In the genomic region with DNA sequence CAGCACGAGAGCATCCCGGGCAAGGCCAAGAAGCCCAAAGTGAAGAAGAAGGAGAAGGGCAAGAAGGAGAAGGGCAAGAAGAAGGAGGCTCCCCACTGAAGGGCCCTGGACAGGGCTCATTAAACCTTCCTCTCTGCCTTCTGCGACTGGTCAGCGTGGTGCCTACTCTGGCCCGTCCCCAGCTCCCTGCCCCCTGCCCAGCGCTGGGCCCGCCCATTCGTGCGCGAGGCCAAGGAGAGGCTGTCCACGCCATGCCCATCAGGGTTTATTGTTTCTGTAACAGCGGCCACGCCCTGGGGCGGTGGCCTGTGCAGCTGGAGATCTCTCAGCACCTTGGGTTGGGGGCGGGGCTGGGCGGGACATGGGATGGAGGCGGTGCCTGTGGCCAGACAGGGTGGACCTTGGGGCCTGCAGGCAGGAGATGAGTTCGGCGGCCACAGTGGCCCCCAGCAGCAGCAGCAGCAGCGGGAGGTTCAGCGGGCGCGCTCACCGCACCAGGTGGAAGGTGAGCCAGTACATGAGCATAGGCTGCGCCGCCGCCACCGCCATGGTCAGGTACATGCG, we compare ENCODE assay signal across 9 cellular contexts. TPM values are rescaled to one million over a fixed set of nuclear protein-coding genes. Genes with fewer than 3 reads are reported as not detected.
DNase-seq lines count a peak whose midpoint lies in the region; ATAC-seq and TF ChIP-seq lines count a peak whose summit lies in the region.
"Had no signal": no experiment of that assay in that cellular context is flagged by ENCODE, and none has a peak within 500 bp of the region (broad histone marks: within the 10 kb centered on the region; RNA-seq: fewer than 3 reads in every experiment).

No MANE protein-coding gene starts in this region.

- no peaks in the 10 kb centered on the region for H3K9me3 Mint-ChIP-seq in CD8-positive, alpha-beta T cell
- H3K9me3 Mint-ChIP-seq: central memory CD8-positive, alpha-beta T cell had no signal

- H3K4me3 Mint-ChIP-seq in CD8-positive, alpha-beta T cell, result no peak overlapping the region
- H3K4me3 Mint-ChIP-seq: central memory CD8-positive, alpha-beta T cell had no signal

- no peaks in the 10 kb centered on the region for H3K4me1 Mint-ChIP-seq in CD8-positive, alpha-beta T cell (ENCODE audit: low read depth)

- intact Hi-C loops in CD8-positive, alpha-beta T cell (cut with DNase I, micrococcal nuclease), result no loop called here

- no peak overlapping the region for H3K27ac Mint-ChIP-seq in CD8-positive, alpha-beta T cell

- H3K27me3 Mint-ChIP-seq in CD8-positive, alpha-beta T cell (ENCODE audit: low read depth), result no peaks in the 10 kb centered on the region
- H3K27me3 Mint-ChIP-seq: central memory CD8-positive, alpha-beta T cell had no signal

- H3K27me3 ChIP-seq in iPS-20b (ENCODE audit: insufficient read depth, low read length) (peaks cover 4% of the 10 kb centered on the region; the same call in 1 of the 2 replicates), tibial nerve (no peaks in the 10 kb centered on the region), GM23248 (replicated peaks; ENCODE audit: insufficient read depth) (no peaks in the 10 kb centered on the region)
- no peaks in the 10 kb centered on the region for H3K27me3 ChIP-seq in CD8-positive, alpha-beta T cell (ENCODE audit: insufficient read depth, low read length)

- 57 to 67% methylated on average over 19 to 26 of the region's 29 CpGs for WGBS in tibial nerve, 2 donors
- 87 to 90% methylated on average over 23 to 29 of the region's 29 CpGs for WGBS in GM23248 (ENCODE audit: low coverage in 1 of 2, low lambda C conversion rate in 2 of 2, missing lambda C conversion rate in 2 of 2), 2 experiments

- no peaks in the 10 kb centered on the region for H4K20me1 ChIP-seq in GM23248 (ENCODE audit: insufficient read depth)

- H3K4me2 ChIP-seq in GM23248 (ENCODE audit: unreplicated experiment), result no peak overlapping the region

- ATAC-seq in CD8-positive, alpha-beta T cell, result no peak
- no peak for ATAC-seq in GM19328 (IDR thresholded peaks at IDR 0.05; ENCODE audit: unreplicated experiment)

- in situ Hi-C loops in GM23248 (cut with MboI), result no loop called here

- H3K4me1 ChIP-seq in iPS-20b (ENCODE audit: insufficient read depth, low read length), result peaks cover 9% of the 10 kb centered on the region
- peaks cover 0 to 8% (median 0%) of the 10 kb centered on the region in 4 donors for H3K4me1 ChIP-seq in tibial nerve
- H3K4me1 ChIP-seq in CD8-positive, alpha-beta T cell (ENCODE audit: insufficient read depth, low read length), result no peaks in the 10 kb centered on the region
- H3K4me1 ChIP-seq in GM23248 (ENCODE audit: insufficient read depth), result peaks cover 11% of the 10 kb centered on the region

- POLR2A ChIA-PET in CD8-positive, alpha-beta T cell (lab: Charles Lee), result no interaction called here

- H3F3A ChIP-seq in GM23248 (ENCODE audit: insufficient read depth), result peaks cover 21% of the 10 kb centered on the region

- peak overlapping the region; percentile 67 for H3K4me3 ChIP-seq in iPS-20b (ENCODE audit: low read length)
- H3K4me3 ChIP-seq in tibial nerve, result peak overlapping the region in 2 of 4 donors; percentile 23 to 46
- no peak overlapping the region for H3K4me3 ChIP-seq in CD8-positive, alpha-beta T cell (ENCODE audit: low read depth, low read length)
- H3K4me3 ChIP-seq in GM23248, result no peak overlapping the region

- peak in 1 of 2 donors; percentile 26 for TF ChIP-seq POLR2A in tibial nerve (IDR thresholded peaks at IDR 0.05)

- peaks cover 11% of the 10 kb centered on the region; the same call in 1 of the 2 replicates for H3K36me3 ChIP-seq in iPS-20b (ENCODE audit: insufficient read depth, low read depth, low read length)
- peaks cover 0 to 68% (median 0%) of the 10 kb centered on the region in 3 donors for H3K36me3 ChIP-seq in tibial nerve
- H3K36me3 ChIP-seq in CD8-positive, alpha-beta T cell (ENCODE audit: insufficient read depth, low read length), result peaks cover 7% of the 10 kb centered on the region
- no peaks in the 10 kb centered on the region; the same call in 1 of the 2 replicates for H3K36me3 ChIP-seq in GM23248 (ENCODE audit: low read depth)

- peak; percentile 67 for DNase-seq in NCI-H1105 (lab: John Stamatoyannopoulos, UW)
- peak in 1 of 2 donors; percentile 51 for DNase-seq in tibial nerve (ENCODE audit: low spot score in 2 of 2)
- no peak for DNase-seq in CD8-positive, alpha-beta T cell
- DNase-seq in GM23248, result no peak

- H3K36me3 Mint-ChIP-seq in CD8-positive, alpha-beta T cell, result peaks cover 28% of the 10 kb centered on the region

- H3K9me3 ChIP-seq in iPS-20b (ENCODE audit: insufficient read depth, low read depth, low read length) (no peaks in the 10 kb centered on the region), tibial nerve (no peaks in the 10 kb centered on the region), GM23248 (ENCODE audit: low read depth) (no peaks in the 10 kb centered on the region)
- H3K9me3 ChIP-seq in CD8-positive, alpha-beta T cell (ENCODE audit: low read length), result no peaks in the 10 kb centered on the region

- TF ChIP-seq CTCF in VCaP (conservative IDR thresholded peaks at IDR 0.05), result no peak
- no peak for TF ChIP-seq CTCF in tibial nerve (IDR thresholded peaks at IDR 0.05)
- no peak for TF ChIP-seq CTCF in CD8-positive, alpha-beta T cell (IDR thresholded peaks at IDR 0.05)

- no peaks in the 10 kb centered on the region for H3K9me2 ChIP-seq in GM23248 (ENCODE audit: insufficient read depth)

- peak overlapping the region; percentile 61; the same call in 1 of the 2 replicates for H3K9ac ChIP-seq in iPS-20b (ENCODE audit: low read depth, low read length)
- no peak overlapping the region for H3K9ac ChIP-seq in GM23248

- CTCF ChIA-PET in CD8-positive, alpha-beta T cell (lab: Charles Lee), result no interaction called here

- no peaks in the 10 kb centered on the region for H3K79me2 ChIP-seq in GM23248 (ENCODE audit: insufficient read depth)

- no peak overlapping the region for H2AFZ ChIP-seq in GM23248

- H3K27ac ChIP-seq in VCaP (peak overlapping the region; percentile 14; the same call in 1 of the 2 replicates), iPS-20b (ENCODE audit: low read length) (no peak overlapping the region), tibial nerve (peak overlapping the region in 3 of 4 donors; percentile 63 to 85 (median 76)), GM23248 (no peak overlapping the region)
- no peak overlapping the region for H3K27ac ChIP-seq in CD8-positive, alpha-beta T cell (ENCODE audit: low read depth, low read length)

- no peak for TF ChIP-seq EP300 in tibial nerve (IDR thresholded peaks at IDR 0.05)

RNA-seq across cellular contexts. Expression of gene C19orf33, which starts 0.9 kb away (rescaled TPM):
- total RNA-seq in tibial nerve, result 100 to 1,000 TPM in 3 of 4 donors, 10 to 100 TPM in 1; 76.8 to 627 (median 335) TPM
- not detected for total RNA-seq in CD8-positive, alpha-beta T cell
- total RNA-seq in GM23248 (2014; rRNA removed; shearing (Covaris generic)), result not detected in 2 replicates
- not detected in 2 replicates for polyA plus RNA-seq in GM23248 (2016; fragmentation: Nextera tagmentation; extraction: Ambion mirVana)
- total RNA-seq: osteocyte had no signal

RNA-seq across cellular contexts. Expression of gene YIF1B, which starts 10.8 kb away (rescaled TPM):
- 10 to 100 TPM; 30.8 to 57.3 (median 46.0) TPM for total RNA-seq in tibial nerve
- 10 to 100 TPM; 12.0 to 13.0 TPM for total RNA-seq in CD8-positive, alpha-beta T cell
- total RNA-seq in GM23248 (2014; rRNA removed; shearing (Covaris generic)), result 143 and 162 TPM in 2 replicates
- polyA plus RNA-seq in GM23248 (2016; fragmentation: Nextera tagmentation; extraction: Ambion mirVana), result 191 and 199 TPM in 2 replicates

RNA-seq across cellular contexts. Expression of gene KCNK6, which starts 14.7 kb away (rescaled TPM):
- 1 to 10 TPM; 2.6 to 5.4 (median 3.3) TPM for total RNA-seq in tibial nerve
- 1 to 10 TPM; 3.3 to 3.4 TPM for total RNA-seq in CD8-positive, alpha-beta T cell
- total RNA-seq in GM23248 (2014; rRNA removed; shearing (Covaris generic)), result 12.1 and 13.7 TPM in 2 replicates
- polyA plus RNA-seq in GM23248 (2016; fragmentation: Nextera tagmentation; extraction: Ambion mirVana), result 15.5 and 16.8 TPM in 2 replicates

RNA-seq across cellular contexts. Expression of gene CATSPERG, which starts 30.7 kb away (rescaled TPM):
- 10 to 100 TPM in 1 of 4 donors, 1 to 10 TPM in 3; 3.3 to 10.2 (median 6.2) TPM for total RNA-seq in tibial nerve
- 10 to 100 TPM; 15.3 TPM for total RNA-seq in CD8-positive, alpha-beta T cell
- 0.63 TPM in 1 of 2 replicates, not detected in the other for total RNA-seq in GM23248 (2014; rRNA removed; shearing (Covaris generic))
- polyA plus RNA-seq in GM23248 (2016; fragmentation: Nextera tagmentation; extraction: Ambion mirVana), result 0.53 and 1.1 TPM in 2 replicates

RNA-seq across cellular contexts. Expression of gene SPINT2, which starts 40.6 kb away (rescaled TPM):
- total RNA-seq in tibial nerve, result 10 to 100 TPM; 39.0 to 79.1 (median 45.5) TPM
- 10 to 100 TPM; 35.7 to 38.2 TPM for total RNA-seq in CD8-positive, alpha-beta T cell
- total RNA-seq in GM23248 (2014; rRNA removed; shearing (Covaris generic)), result 3.2 and 9.5 TPM in 2 replicates
- 9.3 and 9.8 TPM in 2 replicates for polyA plus RNA-seq in GM23248 (2016; fragmentation: Nextera tagmentation; extraction: Ambion mirVana)

Comparison
In these comparisons a context has a peak if more than half of its experiments do, and no peak if none do; other contexts are left out.
1. H3K27ac ChIP-seq: peak in VCaP (single experiment) and tibial nerve (3 of 4); none in iPS-20b (single experiment), CD8-positive, alpha-beta T cell (single experiment) and GM23248 (single experiment).
2. RNA of gene C19orf33, which starts 0.9 kb away (total RNA-seq): 76.8 to 627 TPM in tibial nerve; not detected in CD8-positive, alpha-beta T cell and not detected in GM23248; every median in the first group is over 10 times any median in the second.